In the genomic region with DNA sequence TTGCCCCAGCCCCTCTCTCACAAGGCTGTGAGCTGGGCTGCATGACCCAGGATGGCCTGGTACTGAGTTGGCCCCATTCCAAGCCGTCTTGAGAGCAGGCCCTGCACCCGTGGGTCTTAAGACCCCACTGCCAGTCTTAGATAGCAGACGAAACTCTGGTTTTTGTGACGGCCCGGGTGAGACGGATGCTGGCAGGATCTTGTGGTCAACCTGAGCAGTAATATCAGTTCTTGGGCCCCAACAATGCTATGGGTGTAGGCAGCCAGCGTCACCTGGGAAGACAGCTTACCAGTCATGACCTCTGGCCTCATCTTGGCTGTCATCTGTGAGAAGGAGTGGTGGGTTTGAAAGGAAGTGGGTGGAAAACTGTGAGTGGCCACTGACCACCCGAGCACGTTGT, we compare ENCODE assay signal across 22 cellular contexts.
DNase-seq lines count a peak whose midpoint lies in the region; ATAC-seq and TF ChIP-seq lines count a peak whose summit lies in the region.
"Had no signal": no experiment of that assay in that cellular context is flagged by ENCODE, and none has a peak within 500 bp of the region (broad histone marks: within the 10 kb centered on the region; RNA-seq: fewer than 3 reads in every experiment).

No MANE protein-coding gene starts in this region.

- in situ Hi-C loops in Panc1 (cut with HindIII; ENCODE audit: low pct_unique_long_range_greater_than_20kb, low sequenced_read_pairs) = no loop called here

- DNase-seq in Panc1 (ENCODE audit: low read depth, low spot score) (no peak), trophoblast cell (no peak), activated gamma-delta T cell (lab: John Stamatoyannopoulos, UW) (no peak), right atrium auricular region (ENCODE audit: low spot score) (no peak), NOMO-1 (lab: John Stamatoyannopoulos, UW; ENCODE audit: unreplicated experiment in 2 of 2) (no peak)
- DNase-seq: 8988T; ACHN; BE2C; C1 segment of cervical spinal cord; CD4-positive, alpha-beta memory T cell; CD4-positive, CD25-positive, alpha-beta regulatory T cell; CD8-positive, alpha-beta memory T cell; COR-L47; DMS 273 treated with DMSO at 0.1 percent for 48 hours; DMS153; DMS53; DMS79; DND-41; EL; GDM1 had no signal

- H4K12ac ChIP-seq in trophoblast cell (ENCODE audit: low read depth, low read length) = no peak overlapping the region

- H3K14ac ChIP-seq in trophoblast cell (ENCODE audit: low read length) = no peak overlapping the region

- no peak overlapping the region for H3K9ac ChIP-seq in trophoblast cell (ENCODE audit: low read length)
- H3K9ac ChIP-seq: BLaER1 had no signal

- WGBS in trophoblast cell (ENCODE audit: extremely low coverage, insufficient coverage, insufficient read length) = no CpG with 5 or more reads among the region's 9 CpGs

- H4K8ac ChIP-seq in trophoblast cell (ENCODE audit: low read depth, low read length) = no peak overlapping the region

- no peak overlapping the region for H3K4me2 ChIP-seq in trophoblast cell (ENCODE audit: low read length)
- H3K4me2 ChIP-seq: BLaER1 had no signal

- no peaks in the 10 kb centered on the region for H3K36me3 ChIP-seq in Panc1 (ENCODE audit: control insufficient read depth, insufficient read depth, low read length)
- no peaks in the 10 kb centered on the region for H3K36me3 ChIP-seq in trophoblast cell (ENCODE audit: control insufficient read depth in 1 of 2, insufficient read depth in 2 of 2, low read length in 2 of 2)
- no peaks in the 10 kb centered on the region for H3K36me3 ChIP-seq in right atrium auricular region
- H3K36me3 ChIP-seq: BE2C, BLaER1 had no signal

- CTCF ChIA-PET in Panc1 (lab: Charles Lee) = no interaction called here

- TF ChIP-seq CTCF in Panc1 (IDR thresholded peaks at IDR 0.05) (no peak), right atrium auricular region (IDR thresholded peaks at IDR 0.05) (no peak)

- no peak overlapping the region for H3K23ac ChIP-seq in trophoblast cell (ENCODE audit: low read length)

- no TSS peak for BruUV-seq in Panc1 (replicated peaks; lab: Mats Ljungman, UMichigan)

- no peak overlapping the region for H2BK12ac ChIP-seq in trophoblast cell (ENCODE audit: low read length)

- intact Hi-C loops in Panc1 (cut with micrococcal nuclease; ENCODE audit: unreplicated experiment) = no loop called here

- no peaks in the 10 kb centered on the region for H3K79me1 ChIP-seq in trophoblast cell (ENCODE audit: low read length)

- ATAC-seq in Panc1 = peak; percentile 45; the same call in 1 of the 2 replicates
- ATAC-seq: GM12878 had no signal

- no peaks in the 10 kb centered on the region for H3K79me2 ChIP-seq in trophoblast cell (ENCODE audit: control insufficient read depth, insufficient read depth, low read length, poor library complexity)

- H3K4me3 ChIP-seq in Panc1 (ENCODE audit: low read depth in 2 of 2, low read length in 2 of 2) = no peak overlapping the region
- peak overlapping the region; percentile 37 for H3K4me3 ChIP-seq in trophoblast cell (ENCODE audit: low read depth, low read length)
- no peak overlapping the region for H3K4me3 ChIP-seq in right atrium auricular region
- H3K4me3 ChIP-seq: BLaER1, GM12878 had no signal

- POLR2A ChIA-PET in Panc1 (lab: Charles Lee) = interaction anchor here (0.6 kb wide), 1 partner anchor 164 kb away, joined by 4 read pairs; no protein-coding TSS in a partner anchor

- H3K27me3 ChIP-seq in Panc1 (ENCODE audit: control insufficient read depth, insufficient read depth, low read length) = no peaks in the 10 kb centered on the region
- H3K27me3 ChIP-seq in trophoblast cell (ENCODE audit: insufficient read depth, low read length) = no peaks in the 10 kb centered on the region
- H3K27me3 ChIP-seq in right atrium auricular region = no peaks in the 10 kb centered on the region
- H3K27me3 ChIP-seq: BE2C, BLaER1 had no signal

- H4K91ac ChIP-seq in trophoblast cell (ENCODE audit: low read depth, low read length) = no peak overlapping the region

- H3K9me3 ChIP-seq in Panc1 (ENCODE audit: control insufficient read depth, insufficient read depth, low read depth, low read length) = peaks cover 5% of the 10 kb centered on the region; the same call in 1 of the 2 replicates
- peaks cover 22% of the 10 kb centered on the region for H3K9me3 ChIP-seq in trophoblast cell (ENCODE audit: insufficient read depth, low read depth, low read length)
- peaks cover 0 to 13% of the 10 kb centered on the region in 2 donors for H3K9me3 ChIP-seq in right atrium auricular region
- H3K9me3 ChIP-seq: BE2C had no signal

- H3K4me1 ChIP-seq in Panc1 (ENCODE audit: control insufficient read depth, insufficient read depth, low read length) (no peaks in the 10 kb centered on the region), trophoblast cell (ENCODE audit: control insufficient read depth in 1 of 2, insufficient read depth in 2 of 2, low read length in 2 of 2) (no peaks in the 10 kb centered on the region), right atrium auricular region (no peaks in the 10 kb centered on the region)
- H3K4me1 ChIP-seq: BE2C, BLaER1 had no signal

- H3K4ac ChIP-seq in trophoblast cell (ENCODE audit: low read depth, low read length) = no peak overlapping the region

- H3K27ac ChIP-seq in Panc1 (ENCODE audit: low read length) (no peak overlapping the region), trophoblast cell (ENCODE audit: low read depth, low read length) (no peak overlapping the region), right atrium auricular region (no peak overlapping the region)
- H3K27ac ChIP-seq: BLaER1 had no signal

- no peak overlapping the region for H2BK5ac ChIP-seq in trophoblast cell (ENCODE audit: low read depth, low read length, poor library complexity)

- H2AFZ ChIP-seq in trophoblast cell (ENCODE audit: insufficient read depth, low read length, poor library complexity) = no peak overlapping the region

- H3K18ac ChIP-seq in trophoblast cell (ENCODE audit: low read length) = no peak overlapping the region

- H2AK5ac ChIP-seq in trophoblast cell (ENCODE audit: low read length) = no peak overlapping the region

- H2BK120ac ChIP-seq in trophoblast cell (ENCODE audit: insufficient read depth, low read length, poor library complexity) = no peak overlapping the region
